ENCODE assay signal across 18 cellular contexts in genomic region chr16:19008770-19009169, GRCh38. TPM values are rescaled to one million over a fixed set of nuclear protein-coding genes. Genes with fewer than 3 reads are reported as not detected.
DNase-seq lines count a peak whose midpoint lies in the region; ATAC-seq and TF ChIP-seq lines count a peak whose summit lies in the region.
"Had no signal": no experiment of that assay in that cellular context is flagged by ENCODE, and none has a peak within 500 bp of the region (broad histone marks: within the 10 kb centered on the region; RNA-seq: fewer than 3 reads in every experiment).

No MANE protein-coding gene starts in this region.

- no peak for ATAC-seq in HG02973 (IDR thresholded peaks at IDR 0.05; ENCODE audit: unreplicated experiment)
- ATAC-seq: activated CD4-positive, CD25-positive, alpha-beta regulatory T cell treated with anti-CD3 and anti-CD28 coated beads, Interleukin-2, amount 50 U/mL, for 24 hours; natural killer cell treated with Interleukin-12 subunit alpha and Interleukin-12 subunit beta and Interleukin-15 and Interleukin-18, amount 100 ng/mL, for 72 hours had no signal

- no peak overlapping the region for H3K4me3 ChIP-seq in WERI-Rb-1 (ENCODE audit: low read depth, low read length)
- no peak overlapping the region for H3K4me3 ChIP-seq in fibroblast of mammary gland (ENCODE audit: control insufficient read depth, low read depth, low read length)
- no peak overlapping the region for H3K4me3 ChIP-seq in A673 (ENCODE audit: low read depth, low read length, poor library complexity, severe bottlenecking)
- H3K4me3 ChIP-seq: coronary artery, thyroid gland had no signal

- H3K4me1 ChIP-seq in A673 (ENCODE audit: insufficient read depth, low read length, poor library complexity, severe bottlenecking): no peaks in the 10 kb centered on the region
- H3K4me1 ChIP-seq: thyroid gland had no signal

- BruUV-seq in A673 (replicated peaks; lab: Mats Ljungman, UMichigan): no TSS peak

- POLR2A ChIA-PET in A673 (lab: Charles Lee; ENCODE audit: low non-redundant PET): no interaction called here

- TF ChIP-seq CTCF in WERI-Rb-1 (IDR thresholded peaks at IDR 0.05; ENCODE audit: low read depth, low read length) (no peak), fibroblast of mammary gland (conservative IDR thresholded peaks at IDR 0.05; ENCODE audit: control insufficient read depth, insufficient read depth, low read depth, low read length) (no peak), A673 (conservative IDR thresholded peaks at IDR 0.05; ENCODE audit: low read depth, low read length) (no peak)

- H3K9me3 ChIP-seq in WERI-Rb-1 (ENCODE audit: severe bottlenecking): peaks cover 6% of the 10 kb centered on the region
- H3K9me3 ChIP-seq in A673 (ENCODE audit: low read depth, low read length, poor library complexity, severe bottlenecking): peaks cover 5% of the 10 kb centered on the region
- H3K9me3 ChIP-seq: thyroid gland had no signal

- intact Hi-C loops in A673 (cut with micrococcal nuclease; ENCODE audit: unreplicated experiment): no loop called here

- CTCF ChIA-PET in A673 (lab: Charles Lee): no interaction called here

- H3K36me3 ChIP-seq in WERI-Rb-1 (peaks cover 12% of the 10 kb centered on the region), A673 (ENCODE audit: insufficient read depth, low read length, poor library complexity, severe bottlenecking) (no peaks in the 10 kb centered on the region)
- H3K36me3 ChIP-seq: thyroid gland had no signal

- H3K27me3 ChIP-seq in WERI-Rb-1 (ENCODE audit: insufficient read depth, low read depth, severe bottlenecking) (no peaks in the 10 kb centered on the region), A673 (replicated peaks; ENCODE audit: insufficient read depth, low read depth, low read length, poor library complexity) (no peaks in the 10 kb centered on the region)
- H3K27me3 ChIP-seq: thyroid gland had no signal

- DNase-seq in GM04504 (ENCODE audit: low read depth) (peak; percentile 44), WERI-Rb-1 (no peak), fibroblast of mammary gland (ENCODE audit: low read depth) (peak; percentile 89), substantia nigra (lab: John Stamatoyannopoulos, UW) (no peak), T-helper 1 cell (no peak), A673 (ENCODE audit: low spot score) (no peak)
- DNase-seq: activated effector memory CD4-positive, alpha-beta T cell treated with Interleukin-2 at 50 U/mL for 16 hours; CD8-positive, alpha-beta memory T cell; DMS79 treated with DMSO at 0.1 percent for 48 hours; immature natural killer cell; NCI-H187 treated with DMSO at 0.1 percent for 48 hours; NCI-H446 treated with DMSO at 0.1 percent for 48 hours; SIG-M5; thyroid gland had no signal

- peak overlapping the region; percentile 46; the same call in 1 of the 2 replicates for H3K27ac ChIP-seq in WERI-Rb-1
- peak overlapping the region; percentile 98 for H3K27ac ChIP-seq in substantia nigra (ENCODE audit: low read depth, low read length, poor library complexity, severe bottlenecking)
- H3K27ac ChIP-seq in A673 (ENCODE audit: low read depth, low read length, poor library complexity, severe bottlenecking): no peak overlapping the region
- H3K27ac ChIP-seq: coronary artery, thyroid gland had no signal

RNA-seq across cellular contexts. Expression of gene TMC7, which starts 25.0 kb away (rescaled TPM):
- total RNA-seq in A673 (2021): 0.59 and 0.82 TPM in 2 replicates
- total RNA-seq: CD8-positive, alpha-beta memory T cell; natural killer cell treated with Interleukin-12 subunit alpha and Interleukin-12 subunit beta and Interleukin-15 and Interleukin-18, amount 100 ng/mL, for 72 hours had no signal

RNA-seq across cellular contexts. Expression of gene COQ7, which starts 58.6 kb away (rescaled TPM):
- total RNA-seq in A673 (2021): 22.7 and 24.3 TPM in 2 replicates

Comparison
In these comparisons a context has a peak if more than half of its experiments do, and no peak if none do; other contexts are left out.
1. DNase-seq: peak in GM04504 (single experiment) and fibroblast of mammary gland (single experiment); none in WERI-Rb-1 (single experiment), substantia nigra (0 of 49), T-helper 1 cell (0 of 5) and A673 (single experiment).